In genomic region chr2:230472619-230473018, GRCh38 we compare ENCODE assay signal across 9 cellular contexts. TPM values are rescaled to one million over a fixed set of nuclear protein-coding genes. Genes with fewer than 3 reads are reported as not detected.
DNase-seq lines count a peak whose midpoint lies in the region; ATAC-seq and TF ChIP-seq lines count a peak whose summit lies in the region.
"Had no signal": no experiment of that assay in that cellular context is flagged by ENCODE, and none has a peak within 500 bp of the region (broad histone marks: within the 10 kb centered on the region; RNA-seq: fewer than 3 reads in every experiment).

No MANE protein-coding gene starts in this region.

- no peak overlapping the region for H2BK120ac ChIP-seq in H9 (ENCODE audit: low read depth, low read length, poor library complexity, severe bottlenecking)

- H3K27me3 Mint-ChIP-seq in activated naive CD8-positive, alpha-beta T cell treated with anti-CD3 and anti-CD28 coated beads, Interleukin-2, amount 50 U/mL, for 24 hours: no peaks in the 10 kb centered on the region
- H3K27me3 Mint-ChIP-seq in progenitor cell of endocrine pancreas: no peaks in the 10 kb centered on the region
- no peaks in the 10 kb centered on the region for H3K27me3 Mint-ChIP-seq in H9 (ENCODE audit: low read depth)

- no peak overlapping the region for H4K91ac ChIP-seq in H9 (ENCODE audit: insufficient read length, low read depth, low read length)

- no peak overlapping the region for H3K4me3 ChIP-seq in spleen

- H3K4me1 ChIP-seq in spleen (peaks cover 9 to 44% (median 16%) of the 10 kb centered on the region in 6 donors), H9 (ENCODE audit: insufficient read depth, low read length) (no peaks in the 10 kb centered on the region)

- H3K4ac ChIP-seq in H9 (ENCODE audit: low read depth, low read length): no peak overlapping the region

- H3K9me3 ChIP-seq in spleen: peaks cover 0 to 26% (median 13%) of the 10 kb centered on the region in 8 donors
- H3K9me3 ChIP-seq in H9 (ENCODE audit: control insufficient read depth, low read depth, low read length): no peaks in the 10 kb centered on the region

- H3K27ac Mint-ChIP-seq in activated naive CD8-positive, alpha-beta T cell treated with anti-CD3 and anti-CD28 coated beads, Interleukin-2, amount 50 U/mL, for 24 hours: peak overlapping the region; percentile 96
- H3K27ac Mint-ChIP-seq in progenitor cell of endocrine pancreas: no peak overlapping the region
- no peak overlapping the region for H3K27ac Mint-ChIP-seq in H9

- H3T11ph ChIP-seq in H9 (ENCODE audit: low read length): no peak overlapping the region

- H3K79me1 ChIP-seq in H9 (ENCODE audit: insufficient read depth, low read depth, low read length, poor library complexity, severe bottlenecking): no peaks in the 10 kb centered on the region

- H4K20me1 ChIP-seq in H9 (ENCODE audit: control insufficient read depth, insufficient read depth, insufficient read length): no peaks in the 10 kb centered on the region

- no peak for TF ChIP-seq POLR2A in spleen (IDR thresholded peaks at IDR 0.05)

- no peak overlapping the region for H2BK20ac ChIP-seq in H9 (ENCODE audit: low read depth, low read length, poor library complexity, severe bottlenecking)

- no peaks in the 10 kb centered on the region for H3K23me2 ChIP-seq in H9 (ENCODE audit: insufficient read length, low read depth, low read length, poor library complexity, severe bottlenecking)

- no peak overlapping the region for H4K8ac ChIP-seq in H9 (replicated peaks; ENCODE audit: insufficient read length, low read depth, low read length)

- H3K23ac ChIP-seq in H9 (ENCODE audit: insufficient read length, low read depth, low read length): no peak overlapping the region

- H3K14ac ChIP-seq in H9 (ENCODE audit: insufficient read depth, low read length): no peak overlapping the region

- peak overlapping the region; percentile 48 for H3K4me3 Mint-ChIP-seq in activated naive CD8-positive, alpha-beta T cell treated with anti-CD3 and anti-CD28 coated beads, Interleukin-2, amount 50 U/mL, for 24 hours
- no peak overlapping the region for H3K4me3 Mint-ChIP-seq in progenitor cell of endocrine pancreas (ENCODE audit: low read depth)
- H3K4me3 Mint-ChIP-seq in H9: no peak overlapping the region

- DNase-seq in ELR (ENCODE audit: low read depth): peak; percentile 83
- peak; percentile 57 for DNase-seq in MV-4-11 (lab: John Stamatoyannopoulos, UW)
- DNase-seq in activated naive CD8-positive, alpha-beta T cell treated with anti-CD3 and anti-CD28 coated beads, Interleukin-2, amount 50 U/mL, for 24 hours: peak; percentile 46
- DNase-seq in spleen: no peak
- DNase-seq in progenitor cell of endocrine pancreas (ENCODE audit: low spot score, unreplicated experiment): no peak
- DNase-seq in islet precursor cell: no peak
- no peak for DNase-seq in globus pallidus (ENCODE audit: low spot score)
- no peak for DNase-seq in H9

- peaks cover 38% of the 10 kb centered on the region for H3K4me1 Mint-ChIP-seq in activated naive CD8-positive, alpha-beta T cell treated with anti-CD3 and anti-CD28 coated beads, Interleukin-2, amount 50 U/mL, for 24 hours
- H3K4me1 Mint-ChIP-seq in progenitor cell of endocrine pancreas (ENCODE audit: low read depth) (no peaks in the 10 kb centered on the region), H9 (peaks cover 3 to 6% of the 10 kb centered on the region in 2 experiments; a peak in 3 of 4 replicates)

- intact Hi-C loops in spleen (cut with DNase I; ENCODE audit: low total_unique reads): loop anchor here (10.0 kb wide), 1 partner anchor 48 kb away; no protein-coding TSS in a partner anchor

- H2BK15ac ChIP-seq in H9 (ENCODE audit: low read depth, low read length): no peak overlapping the region

- H3K56ac ChIP-seq in H9 (ENCODE audit: insufficient read length, low read depth, low read length): no peak overlapping the region

- H3K9ac ChIP-seq in H9 (ENCODE audit: extremely low read depth, insufficient read length, low read length): no peak overlapping the region

- H3K4me2 ChIP-seq in H9 (ENCODE audit: insufficient read depth, insufficient read length, low read length): no peak overlapping the region

- TF ChIP-seq CTCF in spleen (IDR thresholded peaks at IDR 0.05 in 8 of 11, conservative IDR thresholded peaks at IDR 0.05 in 3 of 11) (no peak), progenitor cell of endocrine pancreas (IDR thresholded peaks at IDR 0.05; ENCODE audit: unreplicated experiment) (no peak), H9 (conservative IDR thresholded peaks at IDR 0.05) (no peak)

- H2AK5ac ChIP-seq in H9 (ENCODE audit: insufficient read length, low read length): no peak overlapping the region

- no peak overlapping the region for H2BK12ac ChIP-seq in H9 (ENCODE audit: insufficient read length, low read depth, low read length)

- no peak overlapping the region for H2BK5ac ChIP-seq in H9 (ENCODE audit: insufficient read length, low read length)

- H3K36me3 ChIP-seq in spleen: peaks cover 0 to 96% (median 64%) of the 10 kb centered on the region in 6 donors

- H3K27me3 ChIP-seq in spleen (replicated peaks in 1 of 7) (no peaks in the 10 kb centered on the region), H9 (ENCODE audit: insufficient read depth, low read length) (no peaks in the 10 kb centered on the region)

- H3K18ac ChIP-seq in H9 (ENCODE audit: insufficient read length, low read depth, low read length): no peak overlapping the region

- ATAC-seq in activated naive CD8-positive, alpha-beta T cell treated with anti-CD3 and anti-CD28 coated beads, Interleukin-2, amount 50 U/mL, for 24 hours: peak; percentile 98
- ATAC-seq: Panc1 had no signal

- H2AFZ ChIP-seq in H9 (ENCODE audit: low read length): no peak overlapping the region

- H4K5ac ChIP-seq in H9 (ENCODE audit: insufficient read length, low read depth, low read length): no peak overlapping the region

- peaks cover 7% of the 10 kb centered on the region for H3K9me3 Mint-ChIP-seq in activated naive CD8-positive, alpha-beta T cell treated with anti-CD3 and anti-CD28 coated beads, Interleukin-2, amount 50 U/mL, for 24 hours
- peaks cover 8% of the 10 kb centered on the region for H3K9me3 Mint-ChIP-seq in progenitor cell of endocrine pancreas (ENCODE audit: low read depth)
- peaks cover 6 to 7% of the 10 kb centered on the region in 2 experiments; a peak in 3 of 5 replicates for H3K9me3 Mint-ChIP-seq in H9

- peaks cover 73% of the 10 kb centered on the region for H3K36me3 Mint-ChIP-seq in activated naive CD8-positive, alpha-beta T cell treated with anti-CD3 and anti-CD28 coated beads, Interleukin-2, amount 50 U/mL, for 24 hours (ENCODE audit: low read depth)
- H3K36me3 Mint-ChIP-seq in progenitor cell of endocrine pancreas (ENCODE audit: insufficient read depth): no peaks in the 10 kb centered on the region
- H3K36me3 Mint-ChIP-seq in H9 (ENCODE audit: insufficient read depth in 1 of 3, low read depth in 3 of 3): no peaks in the 10 kb centered on the region

- H3K27ac ChIP-seq in spleen: peak overlapping the region; percentile 23 to 85 (median 71)
- no peak overlapping the region for H3K27ac ChIP-seq in H9 (ENCODE audit: insufficient read length, low read depth, low read length)

- H3K79me2 ChIP-seq in H9 (ENCODE audit: insufficient read depth, low read length): no peaks in the 10 kb centered on the region

RNA-seq across cellular contexts. Expression of gene SP100, which starts 56.6 kb away (rescaled TPM):
- 100 to 1,000 TPM; 202 to 327 (median 270) TPM for total RNA-seq in spleen
- polyA plus RNA-seq in spleen: 100 to 1,000 TPM in 2 of 3 donors, 10 to 100 TPM in 1; 97.5 to 120 (median 118) TPM
- total RNA-seq in progenitor cell of endocrine pancreas: 2.3 and 4.1 TPM in 2 replicates
- total RNA-seq in H9 (2021): 0.28 and 0.86 TPM in 2 replicates

Comparison
In these comparisons a context has a peak if more than half of its experiments do, and no peak if none do; other contexts are left out.
1. DNase-seq: peak in ELR (single experiment), MV-4-11 (single experiment) and activated naive CD8-positive, alpha-beta T cell treated with anti-CD3 and anti-CD28 coated beads, Interleukin-2, amount 50 U/mL, for 24 hours (single experiment); none in spleen (single experiment), progenitor cell of endocrine pancreas (single experiment), islet precursor cell (single experiment), globus pallidus (single experiment) and H9 (single experiment).
2. RNA of gene SP100, which starts 56.6 kb away (total RNA-seq): 202 to 327 TPM in spleen; 2.3 to 4.1 TPM in progenitor cell of endocrine pancreas and 0.28 to 0.86 TPM in H9; every median in the first group is over 10 times any median in the second.